ENCODE assay signal across 1 cellular context in the genomic region with DNA sequence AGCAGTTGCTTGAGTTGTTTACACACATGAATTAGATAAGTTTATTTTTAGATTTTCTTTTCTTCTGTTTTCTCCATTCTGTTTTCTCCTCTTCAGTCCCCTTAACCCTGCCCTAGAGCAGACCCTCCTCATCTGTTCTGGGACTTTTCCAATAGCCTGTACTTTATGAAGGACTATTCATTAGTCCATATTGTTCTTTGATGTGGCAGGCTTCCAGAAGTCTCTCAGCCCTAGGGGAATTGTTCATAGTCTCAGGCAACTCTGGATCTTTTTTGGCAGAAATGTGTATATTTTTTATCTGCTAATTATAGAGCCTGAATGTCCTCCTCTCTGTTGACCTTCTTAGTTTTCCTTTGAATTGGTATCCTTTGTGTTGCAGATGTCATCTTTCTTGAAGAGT.
TF ChIP-seq lines count a peak whose summit lies in the region.

No MANE protein-coding gene starts in this region.

TF ChIP-seq in GM12878, 131 proteins besides CTCF, POLR2A, EP300 and RAD21 (continued from another document):
- TF ChIP-seq, protein P1, sequence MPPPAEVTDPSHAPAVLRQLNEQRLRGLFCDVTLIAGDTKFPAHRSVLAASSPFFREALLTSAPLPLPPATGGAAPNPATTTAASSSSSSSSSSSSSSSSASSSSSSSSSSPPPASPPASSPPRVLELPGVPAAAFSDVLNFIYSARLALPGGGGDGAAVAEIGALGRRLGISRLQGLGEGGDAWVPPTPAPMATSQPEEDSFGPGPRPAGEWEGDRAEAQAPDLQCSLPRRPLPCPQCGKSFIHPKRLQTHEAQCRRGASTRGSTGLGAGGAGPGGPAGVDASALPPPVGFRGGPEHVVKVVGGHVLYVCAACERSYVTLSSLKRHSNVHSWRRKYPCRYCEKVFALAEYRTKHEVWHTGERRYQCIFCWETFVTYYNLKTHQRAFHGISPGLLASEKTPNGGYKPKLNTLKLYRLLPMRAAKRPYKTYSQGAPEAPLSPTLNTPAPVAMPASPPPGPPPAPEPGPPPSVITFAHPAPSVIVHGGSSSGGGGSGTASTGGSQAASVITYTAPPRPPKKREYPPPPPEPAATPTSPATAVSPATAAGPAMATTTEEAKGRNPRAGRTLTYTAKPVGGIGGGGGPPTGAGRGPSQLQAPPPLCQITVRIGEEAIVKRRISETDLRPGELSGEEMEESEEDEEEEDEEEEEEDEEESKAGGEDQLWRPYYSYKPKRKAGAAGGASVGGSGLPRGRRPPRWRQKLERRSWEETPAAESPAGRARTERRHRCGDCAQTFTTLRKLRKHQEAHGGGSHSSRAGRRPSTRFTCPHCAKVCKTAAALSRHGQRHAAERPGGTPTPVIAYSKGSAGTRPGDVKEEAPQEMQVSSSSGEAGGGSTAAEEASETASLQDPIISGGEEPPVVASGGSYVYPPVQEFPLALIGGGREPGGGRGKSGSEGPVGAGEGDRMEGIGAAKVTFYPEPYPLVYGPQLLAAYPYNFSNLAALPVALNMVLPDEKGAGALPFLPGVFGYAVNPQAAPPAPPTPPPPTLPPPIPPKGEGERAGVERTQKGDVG (CRISPR knock-in tag; IDR thresholded peaks at IDR 0.05) = no peak
- TF ChIP-seq FOXK2 (IDR thresholded peaks at IDR 0.05) (no peak), NFXL1 (IDR thresholded peaks at IDR 0.05; ENCODE audit: borderline replicate concordance) (no peak), CBFB (IDR thresholded peaks at IDR 0.05; ENCODE audit: low read depth) (no peak), FOXM1 (IDR thresholded peaks at IDR 0.05; ENCODE audit: low read depth, low read length) (no peak), MTA3 (IDR thresholded peaks at IDR 0.05; ENCODE audit: borderline replicate concordance, low read length) (no peak), NFIC (IDR thresholded peaks at IDR 0.05; ENCODE audit: low read depth, low read length) (no peak), SIX5 (IDR thresholded peaks at IDR 0.05; ENCODE audit: low read depth, low read length, severe bottlenecking) (no peak), TARDBP (IDR thresholded peaks at IDR 0.05; ENCODE audit: borderline replicate concordance) (no peak)
- TF ChIP-seq, protein P2, sequence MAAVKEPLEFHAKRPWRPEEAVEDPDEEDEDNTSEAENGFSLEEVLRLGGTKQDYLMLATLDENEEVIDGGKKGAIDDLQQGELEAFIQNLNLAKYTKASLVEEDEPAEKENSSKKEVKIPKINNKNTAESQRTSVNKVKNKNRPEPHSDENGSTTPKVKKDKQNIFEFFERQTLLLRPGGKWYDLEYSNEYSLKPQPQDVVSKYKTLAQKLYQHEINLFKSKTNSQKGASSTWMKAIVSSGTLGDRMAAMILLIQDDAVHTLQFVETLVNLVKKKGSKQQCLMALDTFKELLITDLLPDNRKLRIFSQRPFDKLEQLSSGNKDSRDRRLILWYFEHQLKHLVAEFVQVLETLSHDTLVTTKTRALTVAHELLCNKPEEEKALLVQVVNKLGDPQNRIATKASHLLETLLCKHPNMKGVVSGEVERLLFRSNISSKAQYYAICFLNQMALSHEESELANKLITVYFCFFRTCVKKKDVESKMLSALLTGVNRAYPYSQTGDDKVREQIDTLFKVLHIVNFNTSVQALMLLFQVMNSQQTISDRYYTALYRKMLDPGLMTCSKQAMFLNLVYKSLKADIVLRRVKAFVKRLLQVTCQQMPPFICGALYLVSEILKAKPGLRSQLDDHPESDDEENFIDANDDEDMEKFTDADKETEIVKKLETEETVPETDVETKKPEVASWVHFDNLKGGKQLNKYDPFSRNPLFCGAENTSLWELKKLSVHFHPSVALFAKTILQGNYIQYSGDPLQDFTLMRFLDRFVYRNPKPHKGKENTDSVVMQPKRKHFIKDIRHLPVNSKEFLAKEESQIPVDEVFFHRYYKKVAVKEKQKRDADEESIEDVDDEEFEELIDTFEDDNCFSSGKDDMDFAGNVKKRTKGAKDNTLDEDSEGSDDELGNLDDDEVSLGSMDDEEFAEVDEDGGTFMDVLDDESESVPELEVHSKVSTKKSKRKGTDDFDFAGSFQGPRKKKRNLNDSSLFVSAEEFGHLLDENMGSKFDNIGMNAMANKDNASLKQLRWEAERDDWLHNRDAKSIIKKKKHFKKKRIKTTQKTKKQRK (IDR thresholded peaks at IDR 0.05; ENCODE audit: low read depth, low read length) = no peak
- TF ChIP-seq, protein P3, sequence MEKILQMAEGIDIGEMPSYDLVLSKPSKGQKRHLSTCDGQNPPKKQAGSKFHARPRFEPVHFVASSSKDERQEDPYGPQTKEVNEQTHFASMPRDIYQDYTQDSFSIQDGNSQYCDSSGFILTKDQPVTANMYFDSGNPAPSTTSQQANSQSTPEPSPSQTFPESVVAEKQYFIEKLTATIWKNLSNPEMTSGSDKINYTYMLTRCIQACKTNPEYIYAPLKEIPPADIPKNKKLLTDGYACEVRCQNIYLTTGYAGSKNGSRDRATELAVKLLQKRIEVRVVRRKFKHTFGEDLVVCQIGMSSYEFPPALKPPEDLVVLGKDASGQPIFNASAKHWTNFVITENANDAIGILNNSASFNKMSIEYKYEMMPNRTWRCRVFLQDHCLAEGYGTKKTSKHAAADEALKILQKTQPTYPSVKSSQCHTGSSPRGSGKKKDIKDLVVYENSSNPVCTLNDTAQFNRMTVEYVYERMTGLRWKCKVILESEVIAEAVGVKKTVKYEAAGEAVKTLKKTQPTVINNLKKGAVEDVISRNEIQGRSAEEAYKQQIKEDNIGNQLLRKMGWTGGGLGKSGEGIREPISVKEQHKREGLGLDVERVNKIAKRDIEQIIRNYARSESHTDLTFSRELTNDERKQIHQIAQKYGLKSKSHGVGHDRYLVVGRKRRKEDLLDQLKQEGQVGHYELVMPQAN (conservative IDR thresholded peaks at IDR 0.05) = no peak
- TF ChIP-seq, protein P4, sequence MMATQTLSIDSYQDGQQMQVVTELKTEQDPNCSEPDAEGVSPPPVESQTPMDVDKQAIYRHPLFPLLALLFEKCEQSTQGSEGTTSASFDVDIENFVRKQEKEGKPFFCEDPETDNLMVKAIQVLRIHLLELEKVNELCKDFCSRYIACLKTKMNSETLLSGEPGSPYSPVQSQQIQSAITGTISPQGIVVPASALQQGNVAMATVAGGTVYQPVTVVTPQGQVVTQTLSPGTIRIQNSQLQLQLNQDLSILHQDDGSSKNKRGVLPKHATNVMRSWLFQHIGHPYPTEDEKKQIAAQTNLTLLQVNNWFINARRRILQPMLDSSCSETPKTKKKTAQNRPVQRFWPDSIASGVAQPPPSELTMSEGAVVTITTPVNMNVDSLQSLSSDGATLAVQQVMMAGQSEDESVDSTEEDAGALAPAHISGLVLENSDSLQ (IDR thresholded peaks at IDR 0.05) = no peak
